ENCODE assay signal across 19 cellular contexts in the genomic region with DNA sequence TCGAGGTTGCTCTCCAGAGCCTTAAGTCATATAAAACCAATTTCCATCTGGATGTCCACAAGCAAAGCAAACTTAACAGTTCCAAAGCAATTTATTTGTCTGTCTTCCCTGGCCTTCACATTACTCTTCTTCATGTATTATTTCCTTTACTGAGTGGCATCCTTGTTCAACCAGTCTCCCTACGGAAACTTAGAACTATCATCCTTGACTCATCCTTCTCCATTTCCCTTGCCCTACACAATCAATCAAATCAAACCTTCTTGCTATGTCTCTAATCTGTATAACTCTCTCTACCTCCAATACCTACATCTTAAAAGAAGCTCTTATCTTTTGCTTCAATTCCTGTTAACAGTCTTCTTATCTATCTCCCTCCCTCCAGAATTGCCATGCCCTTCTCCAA. TPM values are rescaled to one million over a fixed set of nuclear protein-coding genes. Genes with fewer than 3 reads are reported as not detected.
DNase-seq lines count a peak whose midpoint lies in the region; TF ChIP-seq lines count a peak whose summit lies in the region.
"Had no signal": no experiment of that assay in that cellular context is flagged by ENCODE, and none has a peak within 500 bp of the region (broad histone marks: within the 10 kb centered on the region; RNA-seq: fewer than 3 reads in every experiment).

No MANE protein-coding gene starts in this region.

- H3K27me3 ChIP-seq in mammary epithelial cell (ENCODE audit: insufficient read depth, low read length) = no peaks in the 10 kb centered on the region
- H3K27me3 ChIP-seq: esophagus squamous epithelium, uterus had no signal

- H3K27ac Mint-ChIP-seq in HFFc6 = peak overlapping the region; percentile 94
- no peak overlapping the region for H3K27ac Mint-ChIP-seq in immature natural killer cell
- H3K27ac Mint-ChIP-seq: activated T-helper 2 cell treated with anti-CD3 and anti-CD28 coated beads, Interferon-gamma antibody, Interleukin-2, Interleukin-4, amounts not matched to agents 10 μg/mL and 5 μg/mL and 100 μg/mL, durations not matched to agents 14 hours and 24 hours and 36 hours had no signal

- intact Hi-C loops in mammary epithelial cell (cut with micrococcal nuclease) (no loop called here), head of caudate nucleus (cut with DNase I) (no loop called here)

- H3K9me3 ChIP-seq in mammary epithelial cell (replicated peaks; ENCODE audit: insufficient read depth, low read length) (no peaks in the 10 kb centered on the region), mesodermal cell (ENCODE audit: control insufficient read depth, low read length) (no peaks in the 10 kb centered on the region)
- H3K9me3 ChIP-seq: esophagus squamous epithelium, uterus had no signal

- peak; percentile 31 for DNase-seq in A172 (ENCODE audit: low spot score)
- no peak for DNase-seq in HFFc6
- DNase-seq in mammary epithelial cell = peak; percentile 24
- DNase-seq in head of caudate nucleus = no peak
- DNase-seq in OCI-M1 (lab: John Stamatoyannopoulos, UW) = no peak
- DNase-seq in activated T-cell treated with anti-CD3 and anti-CD28 coated beads for 4 hours = no peak
- DNase-seq in immature natural killer cell = no peak
- DNase-seq: amygdala; CD8-positive, alpha-beta T cell; esophagus squamous epithelium; NCI-H1105 treated with DMSO at 0.1 percent for 48 hours; NCI-H82; stimulated activated CD4-positive, alpha-beta T cell treated with anti-CD3 and anti-CD28 coated beads, Interleukin-15, amount 100 ng/mL, for 24 hours; stimulated activated naive CD8-positive, alpha-beta T cell treated with anti-CD3 and anti-CD28 coated beads, Interleukin-15, Interleukin-2, amounts not matched to agents 100 U/mL and 50 U/mL, for 24 hours; uterus had no signal

- H3K9ac ChIP-seq in mammary epithelial cell (ENCODE audit: insufficient read depth, low read length) = no peak overlapping the region
- H3K9ac ChIP-seq: parathyroid adenoma had no signal

- 77% methylated on average over 2 of the region's 2 CpGs for WGBS in mammary epithelial cell (ENCODE audit: low coverage, missing lambda C conversion rate)
- WGBS in mesodermal cell (ENCODE audit: insufficient coverage in 2 of 2), 2 experiments = 83 to 85% methylated on average over 2 of the region's 2 CpGs

- H3K79me2 ChIP-seq in mammary epithelial cell (ENCODE audit: insufficient read depth, low read length) = peaks cover 85% of the 10 kb centered on the region

- no peak overlapping the region for H3K4me2 ChIP-seq in mammary epithelial cell (ENCODE audit: insufficient read depth, low read depth, low read length)

- H3K36me3 Mint-ChIP-seq in HFFc6 (ENCODE audit: low read depth) = no peaks in the 10 kb centered on the region
- H3K36me3 Mint-ChIP-seq in immature natural killer cell = no peaks in the 10 kb centered on the region

- no peak overlapping the region for H3K4me3 ChIP-seq in mammary epithelial cell (replicated peaks in 1 of 3; ENCODE audit: insufficient read depth in 1 of 3, low read depth in 2 of 3, low read length in 3 of 3)
- H3K4me3 ChIP-seq in mesodermal cell (ENCODE audit: extremely low read depth, insufficient read depth, low read length, poor library complexity, severe bottlenecking) = no peak overlapping the region
- H3K4me3 ChIP-seq: coronary artery, esophagus squamous epithelium, uterus had no signal

- CTCF ChIA-PET in mammary epithelial cell (lab: Charles Lee; ENCODE audit: low non-redundant PET) = no interaction called here

- H3K36me3 ChIP-seq in mammary epithelial cell (ENCODE audit: insufficient read depth, low read length) (peaks cover 1% of the 10 kb centered on the region), mesodermal cell (ENCODE audit: control insufficient read depth, insufficient read depth, low read length) (no peaks in the 10 kb centered on the region)
- H3K36me3 ChIP-seq: esophagus squamous epithelium, uterus had no signal

- H3K27ac ChIP-seq in mammary epithelial cell (ENCODE audit: insufficient read depth, low read depth, low read length) (peak overlapping the region; percentile 81), mesodermal cell (ENCODE audit: low read depth, low read length, severe bottlenecking) (peak overlapping the region; percentile 100)
- H3K27ac ChIP-seq: parathyroid adenoma had no signal

- no peaks in the 10 kb centered on the region for H3K9me3 Mint-ChIP-seq in HFFc6
- H3K9me3 Mint-ChIP-seq in immature natural killer cell = no peaks in the 10 kb centered on the region
- H3K9me3 Mint-ChIP-seq: activated T-helper 2 cell treated with anti-CD3 and anti-CD28 coated beads, Interferon-gamma antibody, Interleukin-2, Interleukin-4, amounts not matched to agents 10 μg/mL and 5 μg/mL and 100 μg/mL, durations not matched to agents 14 hours and 24 hours and 36 hours; CD8-positive, alpha-beta T cell had no signal

- no TSS peak for BruUV-seq in mammary epithelial cell (replicated peaks; lab: Mats Ljungman, UMichigan)

- H3K4me1 Mint-ChIP-seq in HFFc6 (ENCODE audit: low read depth) (peaks cover 65% of the 10 kb centered on the region), immature natural killer cell (peaks cover 47 to 74% of the 10 kb centered on the region in 2 donors)

- dilution Hi-C loops in mammary epithelial cell (cut with HindIII; ENCODE audit: low sequenced_read_pairs) = no loop called here

- H2AFZ ChIP-seq in mammary epithelial cell (ENCODE audit: low read depth, low read length) = no peak overlapping the region
- H2AFZ ChIP-seq: parathyroid adenoma had no signal

- H3K4me3 Mint-ChIP-seq in HFFc6 (peak overlapping the region; percentile 40), immature natural killer cell (no peak overlapping the region)
- H3K4me3 Mint-ChIP-seq: CD8-positive, alpha-beta T cell had no signal

- no peaks in the 10 kb centered on the region for H4K20me1 ChIP-seq in mammary epithelial cell (ENCODE audit: insufficient read depth, low read length)

- no peaks in the 10 kb centered on the region; the same call in 1 of the 2 replicates for H3K27me3 Mint-ChIP-seq in HFFc6 (ENCODE audit: insufficient read depth)
- H3K27me3 Mint-ChIP-seq in immature natural killer cell (ENCODE audit: low read depth in 3 of 3) = peaks cover 0 to 2% (median 0%) of the 10 kb centered on the region in 3 donors

- in situ Hi-C loops in mammary epithelial cell (cut with MboI; ENCODE audit: low sequenced_read_pairs in 2 of 2) = no loop called here

- TF ChIP-seq CTCF in HFFc6 (IDR thresholded peaks at IDR 0.05) (no peak), mammary epithelial cell (conservative IDR thresholded peaks at IDR 0.05 in 1 of 2, IDR thresholded peaks at IDR 0.05 in 1 of 2; ENCODE audit: extremely low read depth in 1 of 2, insufficient read depth in 1 of 2, low read depth in 1 of 2, low read length in 2 of 2) (no peak)

- H3K4me1 ChIP-seq in mammary epithelial cell (ENCODE audit: insufficient read depth, low read length) = peaks cover 29% of the 10 kb centered on the region
- H3K4me1 ChIP-seq in mesodermal cell (ENCODE audit: control insufficient read depth, insufficient read depth, low read length, poor library complexity, severe bottlenecking) = peaks cover 42% of the 10 kb centered on the region
- H3K4me1 ChIP-seq: parathyroid adenoma had no signal

RNA-seq across cellular contexts. Expression of a gene that starts 25.4 kb away (rescaled TPM):
- total RNA-seq in A172 (2014; rRNA removed; shearing (Covaris generic)) = 43.6 and 57.8 TPM in 2 replicates
- 10 to 100 TPM; 22.5 to 31.8 (median 26.0) TPM for total RNA-seq in HFFc6 (2021; fragmentation: NEBNext Ultra II Directional; extraction: Animal tissue kit (Norgen Biotek cat#: 25700))
- 10 to 100 TPM; 18.5 to 24.0 TPM for total RNA-seq in mammary epithelial cell
- polyA plus RNA-seq in mammary epithelial cell (15.8 TPM), immature natural killer cell (10 to 100 TPM; 18.2 to 27.3 (median 20.6) TPM)
- polyA minus RNA-seq in mammary epithelial cell = 57.5 TPM
- 24.7 TPM for polyA plus RNA-seq in mesodermal cell (2013, experiment 1 of 2)
- polyA plus RNA-seq in mesodermal cell (2013, experiment 2 of 2) = 26.2 TPM

RNA-seq across cellular contexts. Expression of a gene that starts 58.5 kb away (rescaled TPM):
- 34.4 and 41.7 TPM in 2 replicates for total RNA-seq in A172 (2014; rRNA removed; shearing (Covaris generic))
- 10 to 100 TPM in 4 of 6 experiments, 1 to 10 TPM in 2; 8.4 to 12.6 (median 10.4) TPM for total RNA-seq in HFFc6 (2021; fragmentation: NEBNext Ultra II Directional; extraction: Animal tissue kit (Norgen Biotek cat#: 25700))
- 10 to 100 TPM; 17.1 to 24.3 TPM for total RNA-seq in mammary epithelial cell
- polyA plus RNA-seq in mammary epithelial cell = 13.9 TPM
- polyA minus RNA-seq in mammary epithelial cell = 4.8 TPM
- 12.3 TPM for polyA plus RNA-seq in mesodermal cell (2013, experiment 1 of 2)
- 10.6 TPM for polyA plus RNA-seq in mesodermal cell (2013, experiment 2 of 2)
- polyA plus RNA-seq in immature natural killer cell = 10 to 100 TPM; 22.5 to 28.2 (median 25.0) TPM

RNA-seq across cellular contexts. Expression of a gene that starts 59.0 kb away (rescaled TPM):
- total RNA-seq in A172 (2014; rRNA removed; shearing (Covaris generic)) = 15.9 and 19.4 TPM in 2 replicates
- total RNA-seq in HFFc6 (2021; fragmentation: NEBNext Ultra II Directional; extraction: Animal tissue kit (Norgen Biotek cat#: 25700)) = 10 to 100 TPM; 12.3 to 14.8 (median 14.2) TPM
- total RNA-seq in mammary epithelial cell = 10 to 100 TPM; 12.7 to 16.5 TPM
- 4.7 TPM for polyA plus RNA-seq in mammary epithelial cell
- 13.6 TPM for polyA minus RNA-seq in mammary epithelial cell
- polyA plus RNA-seq in mesodermal cell (2013, experiment 1 of 2) = 6.7 TPM
- polyA plus RNA-seq in mesodermal cell (2013, experiment 2 of 2) = 6.2 TPM
- 1 to 10 TPM; 1.6 to 2.6 (median 2.0) TPM for polyA plus RNA-seq in immature natural killer cell

Comparison
In these comparisons a context has a peak if more than half of its experiments do, and no peak if none do; other contexts are left out.
1. DNase-seq: peak in A172 (single experiment) and mammary epithelial cell (single experiment); none in HFFc6 (single experiment), head of caudate nucleus (0 of 42), OCI-M1 (single experiment), activated T-cell treated with anti-CD3 and anti-CD28 coated beads for 4 hours (single experiment) and immature natural killer cell (0 of 3).